Comparison of ENCODE assay signal across 8 cellular contexts in the genomic region with DNA sequence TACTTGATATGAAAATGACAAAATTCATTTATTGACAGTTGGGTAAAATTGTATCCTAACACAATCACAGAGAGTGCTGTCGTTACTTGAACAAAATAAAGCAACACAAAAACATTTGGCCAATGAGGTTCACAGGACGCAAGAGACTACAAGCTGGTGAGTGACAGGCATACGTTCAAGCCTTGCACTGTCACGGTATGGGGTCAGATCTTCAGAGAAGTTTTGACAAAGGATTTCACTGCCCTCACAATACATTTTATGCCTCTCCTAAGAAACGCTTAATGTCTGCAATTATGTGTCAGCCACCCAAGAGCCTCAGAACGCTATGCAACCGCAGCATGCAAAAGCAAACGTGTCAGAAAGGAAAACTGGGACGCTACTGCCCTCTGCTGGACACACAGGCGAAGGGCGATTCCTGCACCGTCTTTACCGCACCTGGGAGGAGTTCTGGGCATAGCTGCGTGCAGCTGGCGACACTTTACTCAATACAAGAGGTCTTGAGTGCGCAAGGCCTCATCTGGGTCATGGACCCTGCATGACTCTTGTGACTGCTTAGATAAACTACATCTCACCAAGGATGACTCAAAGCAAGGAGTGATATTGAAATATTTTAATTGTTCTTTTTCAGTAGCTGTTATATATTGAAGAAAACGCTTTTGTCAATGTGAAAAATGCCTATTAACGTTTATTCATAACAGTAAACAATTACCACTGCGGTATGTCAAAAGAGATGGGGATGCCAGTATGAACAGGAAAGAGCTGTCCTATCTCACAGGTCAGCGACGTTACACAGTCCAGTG.
DNase-seq lines count a peak whose midpoint lies in the region; ATAC-seq and TF ChIP-seq lines count a peak whose summit lies in the region.

No MANE protein-coding gene starts in this region.

- H3K4me3 ChIP-seq in iPS-20b (ENCODE audit: low read length) = peak overlapping the region; percentile 37; the same call in 1 of the 2 replicates

- DNase-seq in activated gamma-delta T cell treated with Interleukin-2 at 50 U/mL for 16 hours = peak; percentile 13
- DNase-seq in activated gamma-delta T cell (lab: John Stamatoyannopoulos, UW) = no peak
- DNase-seq in NCI-H1092 treated with DMSO at 0.1 percent for 48 hours (lab: John Stamatoyannopoulos, UW) = peak; percentile 78
- peak in 3 of 5 experiments; percentile 20 to 77 (median 32) for DNase-seq in T-helper 2 cell
- peak; percentile 52 for DNase-seq in stimulated activated CD4-positive, alpha-beta T cell treated with anti-CD3 and anti-CD28 coated beads, Interleukin-12 subunit alpha, Interleukin-12 subunit beta, amount 100 ng/mL, for 4 hours

- no peaks in the 10 kb centered on the region for H3K27me3 Mint-ChIP-seq in brain

- no peak overlapping the region for H3K9ac ChIP-seq in iPS-20b (ENCODE audit: low read depth, low read length)

- no peaks in the 10 kb centered on the region for H3K36me3 ChIP-seq in iPS-20b (ENCODE audit: insufficient read depth, low read depth, low read length)

- peak; percentile 88 to 94 for TF ChIP-seq CTCF in brain (conservative IDR thresholded peaks at IDR 0.05)

- H3K9me3 ChIP-seq in iPS-20b (ENCODE audit: insufficient read depth, low read depth, low read length) = no peaks in the 10 kb centered on the region

- peak; percentile 92 for ATAC-seq in HG02759 (IDR thresholded peaks at IDR 0.05; ENCODE audit: unreplicated experiment)

- no peak overlapping the region for H3K27ac ChIP-seq in iPS-20b (ENCODE audit: low read length)

- no peaks in the 10 kb centered on the region for H3K27me3 ChIP-seq in iPS-20b (ENCODE audit: insufficient read depth, low read length)

- peak overlapping the region in 2 of 5 experiments; percentile 37 to 39 for H3K27ac Mint-ChIP-seq in brain

- peaks cover 11% of the 10 kb centered on the region for H3K4me1 Mint-ChIP-seq in brain

- H3K36me3 Mint-ChIP-seq in brain = no peaks in the 10 kb centered on the region

- peaks cover 4% of the 10 kb centered on the region; the same call in 1 of the 2 replicates for H3K4me1 ChIP-seq in iPS-20b (ENCODE audit: insufficient read depth, low read length)

- peaks cover 0 to 10% (median 4%) of the 10 kb centered on the region in 5 experiments for H3K9me3 Mint-ChIP-seq in brain

- H3K4me3 Mint-ChIP-seq in brain = peak overlapping the region; percentile 17 to 61 (median 23)
